9 cellular contexts compared by ENCODE assay signal in genomic region chr16:88633684-88634140, GRCh38. TPM values are rescaled to one million over a fixed set of nuclear protein-coding genes. Genes with fewer than 3 reads are reported as not detected.
DNase-seq lines count a peak whose midpoint lies in the region; ATAC-seq and TF ChIP-seq lines count a peak whose summit lies in the region.
"Had no signal": no experiment of that assay in that cellular context is flagged by ENCODE, and none has a peak within 500 bp of the region (broad histone marks: within the 10 kb centered on the region; RNA-seq: fewer than 3 reads in every experiment).

No MANE protein-coding gene starts in this region.

- TF ChIP-seq POLR2A in uterus (IDR thresholded peaks at IDR 0.05) = no peak

- peak overlapping the region; percentile 61 for H3K4me3 Mint-ChIP-seq in activated naive CD8-positive, alpha-beta T cell treated with anti-CD3 and anti-CD28 coated beads, Interleukin-2, amount 50 U/mL, for 24 hours
- peak overlapping the region; percentile 83 to 91 for H3K4me3 Mint-ChIP-seq in stimulated activated naive B cell treated with anti-CD40 and anti-IgM and Interleukin-4, amounts not matched to agents 10 μg/mL and 1 μg/mL and 100 μg/mL, for 72 hours
- H3K4me3 Mint-ChIP-seq: brain had no signal

- peak; percentile 22 for TF ChIP-seq CTCF in HFF-Myc (IDR thresholded peaks at IDR 0.05; ENCODE audit: low read depth, low read length, missing control alignments)
- TF ChIP-seq CTCF in uterus (IDR thresholded peaks at IDR 0.05) = no peak

- H3K36me3 Mint-ChIP-seq in activated naive CD8-positive, alpha-beta T cell treated with anti-CD3 and anti-CD28 coated beads, Interleukin-2, amount 50 U/mL, for 24 hours (ENCODE audit: low read depth) = peaks cover 14% of the 10 kb centered on the region
- H3K36me3 Mint-ChIP-seq in stimulated activated naive B cell treated with anti-CD40 and anti-IgM and Interleukin-4, amounts not matched to agents 10 μg/mL and 1 μg/mL and 100 μg/mL, for 72 hours = peaks cover 21 to 26% of the 10 kb centered on the region in 2 donors

- peaks cover 0 to 9% of the 10 kb centered on the region in 2 donors for H3K27me3 ChIP-seq in uterus

- H3K27ac ChIP-seq in uterus = no peak overlapping the region

- DNase-seq in NCI-H2107 treated with DMSO at 0.1 percent for 48 hours (lab: John Stamatoyannopoulos, UW; ENCODE audit: unreplicated experiment) (peak; percentile 20), NCI-H2107 (lab: John Stamatoyannopoulos, UW) (no peak), HFF-Myc (ENCODE audit: extremely low read depth, low read depth) (no peak), RKO (ENCODE audit: low spot score) (peak; percentile 50), kidney tubule cell (ENCODE audit: low spot score) (peak; percentile 71), uterus (no peak)
- DNase-seq in activated naive CD8-positive, alpha-beta T cell treated with anti-CD3 and anti-CD28 coated beads, Interleukin-2, amount 50 U/mL, for 24 hours = peak; percentile 77
- peak; percentile 86 for DNase-seq in stimulated activated naive B cell treated with anti-CD40 and anti-IgM and Interleukin-4, amounts not matched to agents 10 μg/mL and 1 μg/mL and 100 μg/mL, for 72 hours

- no peak overlapping the region for H3K4me3 ChIP-seq in HFF-Myc (replicated peaks; ENCODE audit: low read depth, low read length)
- no peak overlapping the region for H3K4me3 ChIP-seq in uterus

- peak; percentile 52 for ATAC-seq in activated naive CD8-positive, alpha-beta T cell treated with anti-CD3 and anti-CD28 coated beads, Interleukin-2, amount 50 U/mL, for 24 hours
- ATAC-seq in stimulated activated naive B cell treated with anti-CD40 and anti-IgM and Interleukin-4, amounts not matched to agents 10 μg/mL and 1 μg/mL and 100 μg/mL, for 72 hours (replicated peaks) = peak; percentile 70 to 71

- no peaks in the 10 kb centered on the region for H3K9me3 ChIP-seq in uterus

- H3K4me1 Mint-ChIP-seq in activated naive CD8-positive, alpha-beta T cell treated with anti-CD3 and anti-CD28 coated beads, Interleukin-2, amount 50 U/mL, for 24 hours = peaks cover 46% of the 10 kb centered on the region
- H3K4me1 Mint-ChIP-seq in stimulated activated naive B cell treated with anti-CD40 and anti-IgM and Interleukin-4, amounts not matched to agents 10 μg/mL and 1 μg/mL and 100 μg/mL, for 72 hours = peaks cover 37 to 54% of the 10 kb centered on the region in 2 donors
- H3K4me1 Mint-ChIP-seq: brain had no signal

- H3K27ac Mint-ChIP-seq in activated naive CD8-positive, alpha-beta T cell treated with anti-CD3 and anti-CD28 coated beads, Interleukin-2, amount 50 U/mL, for 24 hours = no peak overlapping the region
- H3K27ac Mint-ChIP-seq in stimulated activated naive B cell treated with anti-CD40 and anti-IgM and Interleukin-4, amounts not matched to agents 10 μg/mL and 1 μg/mL and 100 μg/mL, for 72 hours = peak overlapping the region; percentile 92
- H3K27ac Mint-ChIP-seq: brain had no signal

- peaks cover 4% of the 10 kb centered on the region for H3K9me3 Mint-ChIP-seq in activated naive CD8-positive, alpha-beta T cell treated with anti-CD3 and anti-CD28 coated beads, Interleukin-2, amount 50 U/mL, for 24 hours
- no peaks in the 10 kb centered on the region for H3K9me3 Mint-ChIP-seq in stimulated activated naive B cell treated with anti-CD40 and anti-IgM and Interleukin-4, amounts not matched to agents 10 μg/mL and 1 μg/mL and 100 μg/mL, for 72 hours
- H3K9me3 Mint-ChIP-seq: brain had no signal

- H3K27me3 Mint-ChIP-seq in activated naive CD8-positive, alpha-beta T cell treated with anti-CD3 and anti-CD28 coated beads, Interleukin-2, amount 50 U/mL, for 24 hours = peaks cover 14% of the 10 kb centered on the region
- no peaks in the 10 kb centered on the region for H3K27me3 Mint-ChIP-seq in stimulated activated naive B cell treated with anti-CD40 and anti-IgM and Interleukin-4, amounts not matched to agents 10 μg/mL and 1 μg/mL and 100 μg/mL, for 72 hours

- H3K36me3 ChIP-seq in uterus = no peaks in the 10 kb centered on the region

- intact Hi-C loops in uterus (cut with DNase I; ENCODE audit: low total_unique reads) = no loop called here

- H3K4me1 ChIP-seq in uterus = peaks cover 0 to 3% of the 10 kb centered on the region in 2 donors

RNA-seq across cellular contexts. Expression of gene IL17C, which starts 4.7 kb away (rescaled TPM):
- not detected for total RNA-seq in uterus

RNA-seq across cellular contexts. Expression of gene CYBA, which starts 17.1 kb away (rescaled TPM):
- total RNA-seq in uterus = 10 to 100 TPM; 17.4 to 72.0 (median 38.3) TPM

RNA-seq across cellular contexts. Expression of gene MVD, which starts 29.2 kb away (rescaled TPM):
- total RNA-seq in uterus = 10 to 100 TPM in 2 of 4 donors, 1 to 10 TPM in 2; 2.4 to 22.1 (median 15.0) TPM

RNA-seq across cellular contexts. Expression of gene SNAI3, which starts 52.6 kb away (rescaled TPM):
- under 1 TPM in 2 of 4 donors, not detected in 2; 0.14 to 0.43 TPM for total RNA-seq in uterus

Comparison
In these comparisons a context has a peak if more than half of its experiments do, and no peak if none do; other contexts are left out.
1. DNase-seq: peak in NCI-H2107 treated with DMSO at 0.1 percent for 48 hours (single experiment), RKO (single experiment), activated naive CD8-positive, alpha-beta T cell treated with anti-CD3 and anti-CD28 coated beads, Interleukin-2, amount 50 U/mL, for 24 hours (single experiment), kidney tubule cell (single experiment) and stimulated activated naive B cell treated with anti-CD40 and anti-IgM and Interleukin-4, amounts not matched to agents 10 μg/mL and 1 μg/mL and 100 μg/mL, for 72 hours (single experiment); none in NCI-H2107 (single experiment), HFF-Myc (single experiment) and uterus (0 of 2).